In genomic region chr1:28512058-28512611, GRCh38 we compare ENCODE assay signal across 1 cellular context.
TF ChIP-seq lines count a peak whose summit lies in the region.

No MANE protein-coding gene starts in this region.

TF ChIP-seq in K562, 482 proteins besides CTCF, POLR2A, EP300 and RAD21 (continued from another document and continues in another):
- TF ChIP-seq PKNOX1 (IDR thresholded peaks at IDR 0.05) (no peak), ARID1B (IDR thresholded peaks at IDR 0.05) (no peak), SUPT5H (IDR thresholded peaks at IDR 0.05) (peak; percentile 61), ATF4 (CRISPR knock-in tag; IDR thresholded peaks at IDR 0.05) (no peak), KDM5B (IDR thresholded peaks at IDR 0.05; ENCODE audit: insufficient replicate concordance, low read depth, low read length) (no peak), E2F1 (CRISPR knock-in tag; IDR thresholded peaks at IDR 0.05) (no peak; the same call in 1 of the 2 replicates), HLTF (IDR thresholded peaks at IDR 0.05) (no peak), MAFF (IDR thresholded peaks at IDR 0.05; ENCODE audit: low read length) (no peak), BACH1 (tag; IDR thresholded peaks at IDR 0.05) (no peak), TAF15 (IDR thresholded peaks at IDR 0.05; ENCODE audit: low read depth, low read length) (no peak; the same call in none of the 2 replicates), TFAP4 (CRISPR knock-in tag; IDR thresholded peaks at IDR 0.05; ENCODE audit: borderline replicate concordance) (0 out of 2 replicates have a peak, but pooled peaks have one; percentile 8), ZNF316 (IDR thresholded peaks at IDR 0.05) (no peak), ZNF140 (CRISPR knock-in tag; IDR thresholded peaks at IDR 0.05) (no peak), ZNF347 (CRISPR knock-in tag; IDR thresholded peaks at IDR 0.05; ENCODE audit: low read depth) (no peak; the same call in 1 of the 2 replicates), NBN (IDR thresholded peaks at IDR 0.05; ENCODE audit: low read depth) (no peak), RBM17 (IDR thresholded peaks at IDR 0.05; ENCODE audit: borderline replicate concordance, low read depth, low read length) (no peak), GABPA (tag; conservative IDR thresholded peaks at IDR 0.05; ENCODE audit: low read depth) (no peak), PREB (CRISPR knock-in tag; IDR thresholded peaks at IDR 0.05) (no peak), ZNF217 (CRISPR knock-in tag; IDR thresholded peaks at IDR 0.05) (no peak), ETS2 (tag; IDR thresholded peaks at IDR 0.05; ENCODE audit: borderline replicate concordance, poor library complexity, severe bottlenecking) (no peak), LEF1 (IDR thresholded peaks at IDR 0.05) (no peak), ZSCAN29 (IDR thresholded peaks at IDR 0.05) (no peak), CREB1 (IDR thresholded peaks at IDR 0.05) (no peak), CREB1 (CRISPR knock-in tag; IDR thresholded peaks at IDR 0.05) (no peak), ZNF766 (CRISPR knock-in tag; conservative IDR thresholded peaks at IDR 0.05) (no peak), NEUROD1 (IDR thresholded peaks at IDR 0.05; ENCODE audit: borderline replicate concordance, low read depth, low read length, partially characterized antibody) (no peak), ZEB2 (IDR thresholded peaks at IDR 0.05) (no peak), ARID2 (IDR thresholded peaks at IDR 0.05) (no peak), CREB3 (tag; conservative IDR thresholded peaks at IDR 0.05; ENCODE audit: low read depth) (no peak), USF1 (CRISPR knock-in tag; IDR thresholded peaks at IDR 0.05) (no peak), SRSF7 (optimal IDR thresholded peaks at IDR 0.05; ENCODE audit: low read depth, low read length) (no peak), ZNF124 (CRISPR knock-in tag; IDR thresholded peaks at IDR 0.05) (no peak), ZNF311 (CRISPR knock-in tag; IDR thresholded peaks at IDR 0.05) (no peak), ERF (CRISPR knock-in tag; IDR thresholded peaks at IDR 0.05) (no peak), CBFA2T2 (conservative IDR thresholded peaks at IDR 0.05) (no peak), PHTF2 (CRISPR knock-in tag; IDR thresholded peaks at IDR 0.05) (no peak), RCOR1 (IDR thresholded peaks at IDR 0.05; ENCODE audit: borderline replicate concordance in 1 of 2, low read depth in 2 of 2, low read length in 2 of 2) (no peak), FUS (optimal IDR thresholded peaks at IDR 0.05; ENCODE audit: low read depth, low read length) (no peak)
- TF ChIP-seq, protein P1, sequence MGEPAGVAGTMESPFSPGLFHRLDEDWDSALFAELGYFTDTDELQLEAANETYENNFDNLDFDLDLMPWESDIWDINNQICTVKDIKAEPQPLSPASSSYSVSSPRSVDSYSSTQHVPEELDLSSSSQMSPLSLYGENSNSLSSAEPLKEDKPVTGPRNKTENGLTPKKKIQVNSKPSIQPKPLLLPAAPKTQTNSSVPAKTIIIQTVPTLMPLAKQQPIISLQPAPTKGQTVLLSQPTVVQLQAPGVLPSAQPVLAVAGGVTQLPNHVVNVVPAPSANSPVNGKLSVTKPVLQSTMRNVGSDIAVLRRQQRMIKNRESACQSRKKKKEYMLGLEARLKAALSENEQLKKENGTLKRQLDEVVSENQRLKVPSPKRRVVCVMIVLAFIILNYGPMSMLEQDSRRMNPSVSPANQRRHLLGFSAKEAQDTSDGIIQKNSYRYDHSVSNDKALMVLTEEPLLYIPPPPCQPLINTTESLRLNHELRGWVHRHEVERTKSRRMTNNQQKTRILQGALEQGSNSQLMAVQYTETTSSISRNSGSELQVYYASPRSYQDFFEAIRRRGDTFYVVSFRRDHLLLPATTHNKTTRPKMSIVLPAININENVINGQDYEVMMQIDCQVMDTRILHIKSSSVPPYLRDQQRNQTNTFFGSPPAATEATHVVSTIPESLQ (CRISPR knock-in tag; IDR thresholded peaks at IDR 0.05): no peak
- TF ChIP-seq, protein P2, sequence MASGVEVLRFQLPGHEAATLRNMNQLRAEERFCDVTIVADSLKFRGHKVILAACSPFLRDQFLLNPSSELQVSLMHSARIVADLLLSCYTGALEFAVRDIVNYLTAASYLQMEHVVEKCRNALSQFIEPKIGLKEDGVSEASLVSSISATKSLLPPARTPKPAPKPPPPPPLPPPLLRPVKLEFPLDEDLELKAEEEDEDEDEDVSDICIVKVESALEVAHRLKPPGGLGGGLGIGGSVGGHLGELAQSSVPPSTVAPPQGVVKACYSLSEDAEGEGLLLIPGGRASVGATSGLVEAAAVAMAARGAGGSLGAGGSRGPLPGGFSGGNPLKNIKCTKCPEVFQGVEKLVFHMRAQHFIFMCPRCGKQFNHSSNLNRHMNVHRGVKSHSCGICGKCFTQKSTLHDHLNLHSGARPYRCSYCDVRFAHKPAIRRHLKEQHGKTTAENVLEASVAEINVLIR (CRISPR knock-in tag; IDR thresholded peaks at IDR 0.05): no peak
- TF ChIP-seq, protein P3, sequence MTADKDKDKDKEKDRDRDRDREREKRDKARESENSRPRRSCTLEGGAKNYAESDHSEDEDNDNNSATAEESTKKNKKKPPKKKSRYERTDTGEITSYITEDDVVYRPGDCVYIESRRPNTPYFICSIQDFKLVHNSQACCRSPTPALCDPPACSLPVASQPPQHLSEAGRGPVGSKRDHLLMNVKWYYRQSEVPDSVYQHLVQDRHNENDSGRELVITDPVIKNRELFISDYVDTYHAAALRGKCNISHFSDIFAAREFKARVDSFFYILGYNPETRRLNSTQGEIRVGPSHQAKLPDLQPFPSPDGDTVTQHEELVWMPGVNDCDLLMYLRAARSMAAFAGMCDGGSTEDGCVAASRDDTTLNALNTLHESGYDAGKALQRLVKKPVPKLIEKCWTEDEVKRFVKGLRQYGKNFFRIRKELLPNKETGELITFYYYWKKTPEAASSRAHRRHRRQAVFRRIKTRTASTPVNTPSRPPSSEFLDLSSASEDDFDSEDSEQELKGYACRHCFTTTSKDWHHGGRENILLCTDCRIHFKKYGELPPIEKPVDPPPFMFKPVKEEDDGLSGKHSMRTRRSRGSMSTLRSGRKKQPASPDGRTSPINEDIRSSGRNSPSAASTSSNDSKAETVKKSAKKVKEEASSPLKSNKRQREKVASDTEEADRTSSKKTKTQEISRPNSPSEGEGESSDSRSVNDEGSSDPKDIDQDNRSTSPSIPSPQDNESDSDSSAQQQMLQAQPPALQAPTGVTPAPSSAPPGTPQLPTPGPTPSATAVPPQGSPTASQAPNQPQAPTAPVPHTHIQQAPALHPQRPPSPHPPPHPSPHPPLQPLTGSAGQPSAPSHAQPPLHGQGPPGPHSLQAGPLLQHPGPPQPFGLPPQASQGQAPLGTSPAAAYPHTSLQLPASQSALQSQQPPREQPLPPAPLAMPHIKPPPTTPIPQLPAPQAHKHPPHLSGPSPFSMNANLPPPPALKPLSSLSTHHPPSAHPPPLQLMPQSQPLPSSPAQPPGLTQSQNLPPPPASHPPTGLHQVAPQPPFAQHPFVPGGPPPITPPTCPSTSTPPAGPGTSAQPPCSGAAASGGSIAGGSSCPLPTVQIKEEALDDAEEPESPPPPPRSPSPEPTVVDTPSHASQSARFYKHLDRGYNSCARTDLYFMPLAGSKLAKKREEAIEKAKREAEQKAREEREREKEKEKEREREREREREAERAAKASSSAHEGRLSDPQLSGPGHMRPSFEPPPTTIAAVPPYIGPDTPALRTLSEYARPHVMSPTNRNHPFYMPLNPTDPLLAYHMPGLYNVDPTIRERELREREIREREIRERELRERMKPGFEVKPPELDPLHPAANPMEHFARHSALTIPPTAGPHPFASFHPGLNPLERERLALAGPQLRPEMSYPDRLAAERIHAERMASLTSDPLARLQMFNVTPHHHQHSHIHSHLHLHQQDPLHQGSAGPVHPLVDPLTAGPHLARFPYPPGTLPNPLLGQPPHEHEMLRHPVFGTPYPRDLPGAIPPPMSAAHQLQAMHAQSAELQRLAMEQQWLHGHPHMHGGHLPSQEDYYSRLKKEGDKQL (CRISPR knock-in tag; IDR thresholded peaks at IDR 0.05; ENCODE audit: borderline replicate concordance): no peak
- TF ChIP-seq, protein P4, sequence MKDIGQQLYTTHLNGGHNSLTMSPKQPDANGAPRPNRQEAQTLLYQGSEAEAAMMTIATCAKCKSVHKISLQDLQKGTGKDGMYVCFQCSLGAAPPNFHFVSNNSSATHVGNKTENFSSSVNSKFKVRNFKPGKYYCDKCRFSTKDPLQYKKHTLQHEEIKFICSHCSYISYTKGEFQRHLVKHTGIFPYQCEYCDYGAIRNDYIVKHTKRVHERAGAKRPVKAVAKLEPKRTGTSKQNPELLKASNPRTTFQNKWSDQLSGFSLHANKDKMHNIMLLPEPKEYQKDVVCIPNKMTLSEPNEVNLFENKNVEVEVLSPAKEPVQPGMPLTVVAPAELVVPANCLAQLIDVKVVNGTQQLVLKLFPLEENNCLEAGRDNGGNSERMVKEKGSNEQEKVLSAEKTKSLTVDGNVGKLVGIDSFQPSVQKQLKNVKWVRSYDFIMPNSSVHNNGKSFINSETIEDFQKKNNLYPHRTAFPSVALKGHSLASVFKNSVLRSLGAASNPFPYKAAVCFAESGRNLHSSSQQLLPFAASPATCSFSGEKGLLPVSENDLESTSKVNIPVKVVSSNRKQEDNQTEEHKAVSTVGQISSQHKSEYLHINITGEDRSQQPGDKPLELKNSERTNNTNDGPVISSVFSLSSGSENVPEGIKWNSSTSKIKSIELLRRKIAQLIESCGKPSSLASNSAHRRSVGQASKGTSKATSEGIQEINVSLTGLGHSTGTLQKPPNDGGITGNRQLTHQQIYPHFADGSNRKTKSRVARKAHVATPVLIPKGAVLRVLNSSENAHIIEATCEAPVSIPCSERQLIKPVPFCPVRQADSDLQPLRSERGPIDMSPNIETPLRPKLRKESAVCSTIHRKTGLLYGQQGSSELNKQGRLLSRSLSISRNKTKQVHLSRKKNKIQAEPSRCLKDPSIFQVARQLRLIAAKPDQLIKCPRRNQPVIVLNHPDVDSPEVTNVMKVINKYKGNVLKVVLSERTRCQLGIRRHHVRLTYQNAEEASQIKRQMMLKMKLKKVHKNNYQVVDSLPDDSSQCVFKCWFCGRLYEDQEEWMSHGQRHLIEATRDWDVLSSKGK (CRISPR knock-in tag; IDR thresholded peaks at IDR 0.05): no peak
- TF ChIP-seq, protein P5, sequence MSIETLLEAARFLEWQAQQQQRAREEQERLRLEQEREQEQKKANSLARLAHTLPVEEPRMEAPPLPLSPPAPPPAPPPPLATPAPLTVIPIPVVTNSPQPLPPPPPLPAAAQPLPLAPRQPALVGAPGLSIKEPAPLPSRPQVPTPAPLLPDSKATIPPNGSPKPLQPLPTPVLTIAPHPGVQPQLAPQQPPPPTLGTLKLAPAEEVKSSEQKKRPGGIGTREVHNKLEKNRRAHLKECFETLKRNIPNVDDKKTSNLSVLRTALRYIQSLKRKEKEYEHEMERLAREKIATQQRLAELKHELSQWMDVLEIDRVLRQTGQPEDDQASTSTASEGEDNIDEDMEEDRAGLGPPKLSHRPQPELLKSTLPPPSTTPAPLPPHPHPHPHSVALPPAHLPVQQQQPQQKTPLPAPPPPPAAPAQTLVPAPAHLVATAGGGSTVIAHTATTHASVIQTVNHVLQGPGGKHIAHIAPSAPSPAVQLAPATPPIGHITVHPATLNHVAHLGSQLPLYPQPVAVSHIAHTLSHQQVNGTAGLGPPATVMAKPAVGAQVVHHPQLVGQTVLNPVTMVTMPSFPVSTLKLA (conservative IDR thresholded peaks at IDR 0.05): no peak
